8 cellular contexts compared by ENCODE assay signal in genomic region chr14:100375273-100375962, GRCh38. TPM values are rescaled to one million over a fixed set of nuclear protein-coding genes. Genes with fewer than 3 reads are reported as not detected.
DNase-seq lines count a peak whose midpoint lies in the region; ATAC-seq and TF ChIP-seq lines count a peak whose summit lies in the region.

No MANE protein-coding gene starts in this region.

- DNase-seq in NCI-H2171 treated with DMSO at 0.1 percent for 48 hours (lab: John Stamatoyannopoulos, UW), result peak; percentile 53
- no peak for DNase-seq in NCI-H2171 (lab: John Stamatoyannopoulos, UW)
- peak; percentile 94 for DNase-seq in NCI-H460 (ENCODE audit: extremely low read depth, low read depth)
- peak; percentile 77 for DNase-seq in activated T-cell treated with anti-CD3 and anti-CD28 coated beads for 4 hours
- DNase-seq in fibroblast of gingiva (ENCODE audit: low read depth), result peak; percentile 95
- peak; percentile 70 for DNase-seq in thoracic aorta (ENCODE audit: low spot score)

- H3K4me3 ChIP-seq in neural cell (ENCODE audit: low read length), result peak overlapping the region; percentile 96
- H3K4me3 ChIP-seq in thoracic aorta, result peak overlapping the region; percentile 85

- peaks cover 12% of the 10 kb centered on the region for H3K79me2 ChIP-seq in neural cell (replicated peaks; ENCODE audit: insufficient read depth, low read length)

- TF ChIP-seq CTCF in neural cell (IDR thresholded peaks at IDR 0.05; ENCODE audit: poor library complexity, severe bottlenecking), result no peak
- TF ChIP-seq CTCF in thoracic aorta (IDR thresholded peaks at IDR 0.05), result no peak

- H3K9ac ChIP-seq in neural cell (ENCODE audit: low read length), result peak overlapping the region; percentile 75

- no peaks in the 10 kb centered on the region for H3K9me2 ChIP-seq in neural cell (ENCODE audit: insufficient read depth, low read length)

- H3K4me1 ChIP-seq in thoracic aorta (ENCODE audit: control insufficient read depth in 1 of 2, low read depth in 2 of 2), result peaks cover 12 to 28% of the 10 kb centered on the region in 2 donors

- no peak for TF ChIP-seq EP300 in neural cell (conservative IDR thresholded peaks at IDR 0.05; ENCODE audit: poor library complexity, severe bottlenecking)

- H3K36me3 ChIP-seq in neural cell (ENCODE audit: insufficient read depth, low read length) (no peaks in the 10 kb centered on the region), thoracic aorta (no peaks in the 10 kb centered on the region)

- no peaks in the 10 kb centered on the region for H3K27me3 ChIP-seq in neural cell (ENCODE audit: insufficient read depth, low read depth, low read length)
- H3K27me3 ChIP-seq in thoracic aorta (replicated peaks; ENCODE audit: insufficient read depth), result no peaks in the 10 kb centered on the region

- H3F3A ChIP-seq in neural cell (ENCODE audit: insufficient read depth, low read length, poor library complexity, severe bottlenecking), result no peaks in the 10 kb centered on the region

- H2AFZ ChIP-seq in neural cell (ENCODE audit: low read depth, low read length), result peak overlapping the region; percentile 48

- H3K27ac ChIP-seq in neural cell (ENCODE audit: low read length), result peak overlapping the region; percentile 63
- peak overlapping the region; percentile 88 to 97 for H3K27ac ChIP-seq in thoracic aorta

- no peaks in the 10 kb centered on the region for H4K20me1 ChIP-seq in neural cell (ENCODE audit: insufficient read depth)

- no peak for TF ChIP-seq RAD21 in neural cell (conservative IDR thresholded peaks at IDR 0.05)

- ATAC-seq in HG02884 (IDR thresholded peaks at IDR 0.05; ENCODE audit: unreplicated experiment) (peak; percentile 31), thoracic aorta (ENCODE audit: insufficient number of reproducible peaks, low FRiP score, low read depth) (peak; percentile 43)

- H3K9me3 ChIP-seq in neural cell (ENCODE audit: low read length) (no peaks in the 10 kb centered on the region), thoracic aorta (no peaks in the 10 kb centered on the region)

- H3K4me2 ChIP-seq in neural cell (ENCODE audit: low read length), result peak overlapping the region; percentile 89

TF ChIP-seq in neural cell, 6 proteins besides CTCF, POLR2A, EP300 and RAD21:
- TF ChIP-seq MXI1 (conservative IDR thresholded peaks at IDR 0.05; ENCODE audit: poor library complexity, severe bottlenecking) (no peak), EZH2 (IDR thresholded peaks at IDR 0.05; ENCODE audit: borderline replicate concordance, insufficient read depth, low read length, poor library complexity, severe bottlenecking) (no peak), POLR2AphosphoS5 (IDR thresholded peaks at IDR 0.05) (no peak), SMC3 (conservative IDR thresholded peaks at IDR 0.05; ENCODE audit: poor library complexity) (no peak), TAF1 (IDR thresholded peaks at IDR 0.05; ENCODE audit: low read depth) (no peak)
- TF ChIP-seq, protein P1, sequence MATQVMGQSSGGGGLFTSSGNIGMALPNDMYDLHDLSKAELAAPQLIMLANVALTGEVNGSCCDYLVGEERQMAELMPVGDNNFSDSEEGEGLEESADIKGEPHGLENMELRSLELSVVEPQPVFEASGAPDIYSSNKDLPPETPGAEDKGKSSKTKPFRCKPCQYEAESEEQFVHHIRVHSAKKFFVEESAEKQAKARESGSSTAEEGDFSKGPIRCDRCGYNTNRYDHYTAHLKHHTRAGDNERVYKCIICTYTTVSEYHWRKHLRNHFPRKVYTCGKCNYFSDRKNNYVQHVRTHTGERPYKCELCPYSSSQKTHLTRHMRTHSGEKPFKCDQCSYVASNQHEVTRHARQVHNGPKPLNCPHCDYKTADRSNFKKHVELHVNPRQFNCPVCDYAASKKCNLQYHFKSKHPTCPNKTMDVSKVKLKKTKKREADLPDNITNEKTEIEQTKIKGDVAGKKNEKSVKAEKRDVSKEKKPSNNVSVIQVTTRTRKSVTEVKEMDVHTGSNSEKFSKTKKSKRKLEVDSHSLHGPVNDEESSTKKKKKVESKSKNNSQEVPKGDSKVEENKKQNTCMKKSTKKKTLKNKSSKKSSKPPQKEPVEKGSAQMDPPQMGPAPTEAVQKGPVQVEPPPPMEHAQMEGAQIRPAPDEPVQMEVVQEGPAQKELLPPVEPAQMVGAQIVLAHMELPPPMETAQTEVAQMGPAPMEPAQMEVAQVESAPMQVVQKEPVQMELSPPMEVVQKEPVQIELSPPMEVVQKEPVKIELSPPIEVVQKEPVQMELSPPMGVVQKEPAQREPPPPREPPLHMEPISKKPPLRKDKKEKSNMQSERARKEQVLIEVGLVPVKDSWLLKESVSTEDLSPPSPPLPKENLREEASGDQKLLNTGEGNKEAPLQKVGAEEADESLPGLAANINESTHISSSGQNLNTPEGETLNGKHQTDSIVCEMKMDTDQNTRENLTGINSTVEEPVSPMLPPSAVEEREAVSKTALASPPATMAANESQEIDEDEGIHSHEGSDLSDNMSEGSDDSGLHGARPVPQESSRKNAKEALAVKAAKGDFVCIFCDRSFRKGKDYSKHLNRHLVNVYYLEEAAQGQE (IDR thresholded peaks at IDR 0.05; ENCODE audit: borderline replicate concordance), result no peak

RNA-seq across cellular contexts. Expression of gene WDR25, which starts 0.9 kb away (rescaled TPM):
- 42.9 and 50.7 TPM in 2 replicates for total RNA-seq in NCI-H460 (2014; rRNA removed; shearing (Covaris generic))
- polyA plus RNA-seq in NCI-H460 (2014; cell fraction: nucleus; rRNA removed), result 13.6 and 13.8 TPM in 2 replicates
- polyA plus RNA-seq in neural cell, result 26.3 and 30.2 TPM in 2 replicates
- polyA minus RNA-seq in neural cell, result 31.4 and 39.8 TPM in 2 replicates
- total RNA-seq in thoracic aorta, result 10 to 100 TPM in 1 of 2 donors, 1 to 10 TPM in 1; 6.6 to 12.5 TPM

RNA-seq across cellular contexts. Expression of gene SLC25A47, which starts 52.3 kb away (rescaled TPM):
- not detected in 2 replicates for total RNA-seq in NCI-H460 (2014; rRNA removed; shearing (Covaris generic))
- not detected in 2 replicates for polyA plus RNA-seq in NCI-H460 (2014; cell fraction: nucleus; rRNA removed)
- polyA plus RNA-seq in neural cell, result 0.44 TPM in 1 of 2 replicates, not detected in the other
- polyA minus RNA-seq in neural cell, result not detected in 2 replicates
- total RNA-seq in thoracic aorta, result not detected
